8 cellular contexts compared by ENCODE assay signal in the genomic region with DNA sequence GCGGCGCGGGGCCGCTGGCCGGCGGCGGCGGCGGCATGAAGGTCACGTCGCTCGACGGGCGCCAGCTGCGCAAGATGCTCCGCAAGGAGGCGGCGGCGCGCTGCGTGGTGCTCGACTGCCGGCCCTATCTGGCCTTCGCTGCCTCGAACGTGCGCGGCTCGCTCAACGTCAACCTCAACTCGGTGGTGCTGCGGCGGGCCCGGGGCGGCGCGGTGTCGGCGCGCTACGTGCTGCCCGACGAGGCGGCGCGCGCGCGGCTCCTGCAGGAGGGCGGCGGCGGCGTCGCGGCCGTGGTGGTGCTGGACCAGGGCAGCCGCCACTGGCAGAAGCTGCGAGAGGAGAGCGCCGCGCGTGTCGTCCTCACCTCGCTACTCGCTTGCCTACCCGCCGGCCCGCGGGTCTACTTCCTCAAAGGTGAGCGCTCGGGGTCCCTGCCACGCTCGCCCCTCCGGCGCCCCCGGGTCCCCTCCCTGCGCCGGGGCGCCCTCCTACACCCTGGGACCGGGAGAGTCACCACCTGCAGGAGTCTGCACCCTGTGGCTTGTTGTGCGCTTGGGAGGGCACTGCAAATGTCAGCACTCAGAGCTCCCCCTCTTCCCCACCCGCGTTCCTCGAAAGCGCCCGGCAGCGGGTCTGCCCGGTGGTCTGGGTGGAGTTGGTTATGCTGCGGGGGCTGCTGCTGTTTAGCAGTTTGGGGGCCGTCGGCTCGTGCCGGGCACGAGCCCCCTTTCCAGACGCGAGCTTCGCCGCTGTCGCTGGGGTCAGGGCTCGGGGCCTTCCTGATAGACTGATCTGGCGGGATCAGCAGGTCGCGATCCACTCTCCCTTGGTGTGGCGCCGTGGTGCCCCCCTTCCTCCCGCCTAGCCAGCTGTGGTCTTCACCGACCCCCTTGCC.
DNase-seq lines count a peak whose midpoint lies in the region; ATAC-seq, FAIRE-seq and TF ChIP-seq lines count a peak whose summit lies in the region.

No MANE protein-coding gene starts in this region.

- DNase-seq in NCI-H1417 (lab: John Stamatoyannopoulos, UW) (peak in 2 of 3 experiments; percentile 67 to 68), NCI-H1417 treated with DMSO at 0.1 percent for 48 hours (lab: John Stamatoyannopoulos, UW) (no peak), NOMO-1 (lab: John Stamatoyannopoulos, UW; ENCODE audit: unreplicated experiment in 2 of 2) (peak; percentile 45 to 55), activated T-helper 1 cell treated with Interleukin-2 at 50 U/mL for 16 hours (ENCODE audit: low read depth) (peak; percentile 45), fibroblast of pulmonary artery (ENCODE audit: low read depth) (peak; percentile 70), D721Med (ENCODE audit: insufficient read length, low spot score) (no peak)

- H3K4me3 ChIP-seq in fibroblast of pulmonary artery (replicated peaks; ENCODE audit: low read depth, low read length) (peak overlapping the region; percentile 77), neutrophil (ENCODE audit: low read depth in 1 of 2, low read length in 1 of 2) (peak overlapping the region; percentile 63 to 74)

- H3K27me3 ChIP-seq in neutrophil = peaks cover 94% of the 10 kb centered on the region

- peak; percentile 0 for ATAC-seq in HG02798 (IDR thresholded peaks at IDR 0.05; ENCODE audit: poor library complexity, unreplicated experiment)

- no peak for FAIRE-seq in D721Med (lab: Jason Lieb, UNC)

- no peaks in the 10 kb centered on the region for H3K36me3 ChIP-seq in neutrophil

- H3K9me3 ChIP-seq in neutrophil = no peaks in the 10 kb centered on the region

- H3K27ac ChIP-seq in neutrophil = peak overlapping the region; percentile 82

- H3K4me1 ChIP-seq in neutrophil (ENCODE audit: control insufficient read depth in 1 of 2, insufficient read depth in 1 of 2, low read depth in 1 of 2, low read length in 1 of 2) = peaks cover 17 to 24% of the 10 kb centered on the region in 2 experiments

- TF ChIP-seq CTCF in fibroblast of pulmonary artery (IDR thresholded peaks at IDR 0.05; ENCODE audit: low read length, missing control alignments) = no peak
- no peak for TF ChIP-seq CTCF in neutrophil (IDR thresholded peaks at IDR 0.05)
- TF ChIP-seq CTCF in D721Med (IDR thresholded peaks at IDR 0.05; ENCODE audit: insufficient read depth, missing control alignments) = no peak

Comparison
In these comparisons a context has a peak if more than half of its experiments do, and no peak if none do; other contexts are left out.
1. DNase-seq: peak in NCI-H1417 (2 of 3), NOMO-1 (2 of 2), activated T-helper 1 cell treated with Interleukin-2 at 50 U/mL for 16 hours (single experiment) and fibroblast of pulmonary artery (single experiment); none in NCI-H1417 treated with DMSO at 0.1 percent for 48 hours (single experiment) and D721Med (single experiment).